In the genomic region with DNA sequence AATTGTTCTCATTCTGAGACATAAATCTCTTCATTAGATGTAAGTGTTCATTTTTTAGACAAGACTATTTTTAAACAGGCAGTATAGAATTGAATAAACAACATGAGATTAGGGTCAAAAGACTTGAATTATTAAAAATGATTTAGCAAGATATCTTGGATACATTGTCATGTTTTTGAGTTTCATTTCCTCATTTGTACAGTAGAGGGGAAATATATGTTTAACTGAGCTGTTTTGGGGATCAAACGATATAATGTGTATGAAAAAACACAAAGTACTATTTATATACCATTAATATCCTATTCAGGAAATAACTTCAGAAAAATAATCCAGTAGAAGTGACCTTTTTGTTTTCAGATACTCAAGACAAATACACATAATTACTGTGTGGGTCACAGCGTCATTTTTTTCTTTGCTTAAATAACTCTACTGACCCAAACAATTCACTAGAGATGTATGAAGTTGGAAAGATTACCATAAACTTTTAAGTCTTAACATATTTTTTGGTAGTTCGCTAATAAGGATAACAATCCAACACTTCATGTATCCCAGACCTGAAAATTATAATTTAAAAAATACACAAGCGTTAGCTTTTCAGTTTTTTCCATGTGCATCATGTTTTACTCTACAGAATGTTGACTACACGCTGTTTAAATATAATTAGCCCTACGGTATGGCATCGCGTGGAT, we compare ENCODE assay signal across 8 cellular contexts. TPM values are rescaled to one million over a fixed set of nuclear protein-coding genes. Genes with fewer than 3 reads are reported as not detected.
A peak's percentile ranks its signal among the peaks of the same experiment; 100 is the strongest.
DNase-seq lines count a peak whose midpoint lies in the region; ATAC-seq lines count a peak whose summit lies in the region.

No MANE protein-coding gene starts in this region.

- no peak for ATAC-seq in activated CD4-positive, alpha-beta T cell treated with anti-CD3 and anti-CD28 coated beads for 36 hours
- no peak for ATAC-seq in GM21390 (IDR thresholded peaks at IDR 0.05; ENCODE audit: unreplicated experiment)
- ATAC-seq in GM21723 (IDR thresholded peaks at IDR 0.05; ENCODE audit: unreplicated experiment): no peak

- DNase-seq in activated CD4-positive, alpha-beta T cell treated with anti-CD3 and anti-CD28 coated beads for 36 hours: no peak
- no peak for DNase-seq in activated CD4-positive, alpha-beta T cell treated with anti-CD3 and anti-CD28 coated beads for 48 hours
- DNase-seq in left kidney (ENCODE audit: low read depth, low spot score): peak; percentile 27
- DNase-seq in superior temporal gyrus (ENCODE audit: extremely low spot score): peak; percentile 71
- no peak for DNase-seq in foreskin melanocyte

- H3K9me3 Mint-ChIP-seq in activated CD4-positive, alpha-beta T cell treated with anti-CD3 and anti-CD28 coated beads for 36 hours (ENCODE audit: low read depth): no peaks in the 10 kb centered on the region

- H3K27ac ChIP-seq in angular gyrus (ENCODE audit: low read depth, low read length): peak overlapping the region; percentile 96

- peaks cover 5% of the 10 kb centered on the region for H3K36me3 Mint-ChIP-seq in activated CD4-positive, alpha-beta T cell treated with anti-CD3 and anti-CD28 coated beads for 36 hours (ENCODE audit: low read depth)

- intact Hi-C loops in activated CD4-positive, alpha-beta T cell treated with anti-CD3 and anti-CD28 coated beads for 36 hours (cut with DNase I, micrococcal nuclease): no loop called here

- H3K4me1 Mint-ChIP-seq in activated CD4-positive, alpha-beta T cell treated with anti-CD3 and anti-CD28 coated beads for 36 hours: peaks cover 5% of the 10 kb centered on the region

- CTCF ChIA-PET in activated CD4-positive, alpha-beta T cell treated with anti-CD3 and anti-CD28 coated beads for 36 hours (lab: Charles Lee): no interaction called here

- peaks cover 18% of the 10 kb centered on the region for H3K27me3 Mint-ChIP-seq in activated CD4-positive, alpha-beta T cell treated with anti-CD3 and anti-CD28 coated beads for 36 hours

- H3K4me3 Mint-ChIP-seq in activated CD4-positive, alpha-beta T cell treated with anti-CD3 and anti-CD28 coated beads for 36 hours: peak overlapping the region; percentile 56

- POLR2A ChIA-PET in activated CD4-positive, alpha-beta T cell treated with anti-CD3 and anti-CD28 coated beads for 36 hours (lab: Charles Lee): no interaction called here

- no peak overlapping the region for H3K27ac Mint-ChIP-seq in activated CD4-positive, alpha-beta T cell treated with anti-CD3 and anti-CD28 coated beads for 36 hours

RNA-seq across cellular contexts. Expression of a gene that starts 0.9 kb away (rescaled TPM):
- not detected for total RNA-seq in activated CD4-positive, alpha-beta T cell treated with anti-CD3 and anti-CD28 coated beads for 36 hours

Comparison
In these comparisons a context has a peak if more than half of its experiments do, and no peak if none do; other contexts are left out.
1. DNase-seq: peak in left kidney (single experiment) and superior temporal gyrus (single experiment); none in activated CD4-positive, alpha-beta T cell treated with anti-CD3 and anti-CD28 coated beads for 36 hours (single experiment), activated CD4-positive, alpha-beta T cell treated with anti-CD3 and anti-CD28 coated beads for 48 hours (single experiment) and foreskin melanocyte (single experiment).